In the genomic region with DNA sequence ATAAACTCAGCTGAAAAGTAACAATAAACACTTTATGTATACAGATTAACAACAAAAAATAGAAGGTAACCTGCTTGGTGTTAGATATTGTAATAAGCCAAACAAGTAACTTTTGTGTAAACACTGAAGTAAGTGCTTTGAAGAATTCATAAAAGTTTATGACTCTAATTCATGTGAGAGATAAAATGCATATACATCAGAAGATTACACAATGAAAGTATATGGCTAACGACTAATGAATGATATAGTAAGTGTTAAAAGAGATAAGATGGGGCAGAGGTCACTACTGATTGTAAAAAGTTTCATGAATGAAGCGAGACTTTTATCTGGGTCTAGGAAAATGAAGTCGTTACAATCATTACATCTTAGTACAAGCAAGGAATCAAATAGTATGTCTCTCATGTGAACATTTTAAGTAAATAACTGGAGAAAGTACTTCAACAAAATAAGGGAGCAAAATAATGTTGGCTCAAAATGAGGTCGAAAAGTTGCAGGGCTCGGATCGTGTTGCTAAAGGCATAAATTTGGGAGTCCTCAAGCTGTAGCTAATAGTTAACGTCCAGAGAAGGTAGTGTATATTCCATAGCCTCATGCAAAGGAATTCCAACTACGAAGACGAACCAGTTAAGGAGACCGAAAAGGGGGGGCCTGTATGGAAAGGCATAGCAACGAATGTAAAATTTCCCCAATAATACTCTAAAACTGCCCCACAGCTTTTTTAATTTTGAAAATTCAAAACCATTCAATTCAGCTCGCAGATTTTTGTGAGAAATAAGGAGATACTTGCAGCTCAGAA, we compare ENCODE assay signal across 1 cellular context.
TF ChIP-seq lines count a peak whose summit lies in the region.

No MANE protein-coding gene starts in this region.

TF ChIP-seq in IMR-90, 13 proteins besides CTCF, POLR2A, EP300 and RAD21:
- TF ChIP-seq MXI1 (IDR thresholded peaks at IDR 0.05; ENCODE audit: borderline replicate concordance, low read depth, low read length) (no peak), MAZ (IDR thresholded peaks at IDR 0.05; ENCODE audit: borderline replicate concordance, low read depth, low read length) (no peak), NFE2L2 (IDR thresholded peaks at IDR 0.05; ENCODE audit: low read depth, low read length) (no peak), FOS (IDR thresholded peaks at IDR 0.05; ENCODE audit: low read depth, low read length) (no peak), RCOR1 (IDR thresholded peaks at IDR 0.05; ENCODE audit: insufficient replicate concordance, low read length) (no peak), MAFK (IDR thresholded peaks at IDR 0.05; ENCODE audit: low read depth, low read length) (no peak), CHD1 (IDR thresholded peaks at IDR 0.05; ENCODE audit: low read depth, low read length) (no peak), BHLHE40 (IDR thresholded peaks at IDR 0.05; ENCODE audit: low read depth, low read length) (no peak), CEBPB (IDR thresholded peaks at IDR 0.05; ENCODE audit: low read depth, low read length) (no peak)
- TF ChIP-seq, protein P1, sequence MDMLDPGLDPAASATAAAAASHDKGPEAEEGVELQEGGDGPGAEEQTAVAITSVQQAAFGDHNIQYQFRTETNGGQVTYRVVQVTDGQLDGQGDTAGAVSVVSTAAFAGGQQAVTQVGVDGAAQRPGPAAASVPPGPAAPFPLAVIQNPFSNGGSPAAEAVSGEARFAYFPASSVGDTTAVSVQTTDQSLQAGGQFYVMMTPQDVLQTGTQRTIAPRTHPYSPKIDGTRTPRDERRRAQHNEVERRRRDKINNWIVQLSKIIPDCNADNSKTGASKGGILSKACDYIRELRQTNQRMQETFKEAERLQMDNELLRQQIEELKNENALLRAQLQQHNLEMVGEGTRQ (IDR thresholded peaks at IDR 0.05; ENCODE audit: low read depth, low read length) = no peak
